Comparison of ENCODE assay signal across 2 cellular contexts in the genomic region with DNA sequence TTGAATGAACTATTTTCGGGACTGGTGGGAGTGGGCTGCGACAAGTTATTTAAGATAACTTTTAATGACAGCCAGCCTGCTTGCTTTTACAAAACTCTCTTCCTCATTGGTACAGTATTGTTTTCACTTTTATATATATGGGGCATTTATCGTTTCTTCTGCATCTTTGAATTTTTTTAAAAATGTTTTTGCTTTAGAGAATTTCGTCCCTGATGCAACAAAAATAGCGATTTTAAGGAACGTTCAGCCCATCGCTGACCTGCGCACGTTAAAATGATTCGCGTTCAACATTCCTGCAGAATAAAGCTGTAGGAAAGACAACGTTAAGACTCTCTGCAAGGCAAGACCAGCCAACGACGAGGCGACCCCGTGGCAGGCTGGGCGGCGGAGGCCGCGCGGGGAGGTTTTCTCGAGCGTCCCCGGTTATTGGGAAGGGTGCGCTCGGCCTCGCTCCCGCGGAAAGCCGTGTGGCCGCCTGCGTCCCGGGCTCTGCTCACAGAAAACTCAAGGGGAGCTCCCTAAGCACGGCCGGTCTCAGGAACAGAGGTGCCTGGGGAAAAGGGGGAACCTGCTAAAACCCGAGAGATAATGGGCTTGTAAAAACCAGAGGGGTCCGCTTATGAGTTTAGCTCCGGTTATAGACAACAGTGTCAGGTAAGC.
TF ChIP-seq lines count a peak whose summit lies in the region.

No MANE protein-coding gene starts in this region.

TF ChIP-seq in GM23338, 12 proteins besides CTCF, POLR2A, EP300 and RAD21:
- TF ChIP-seq, protein P1, sequence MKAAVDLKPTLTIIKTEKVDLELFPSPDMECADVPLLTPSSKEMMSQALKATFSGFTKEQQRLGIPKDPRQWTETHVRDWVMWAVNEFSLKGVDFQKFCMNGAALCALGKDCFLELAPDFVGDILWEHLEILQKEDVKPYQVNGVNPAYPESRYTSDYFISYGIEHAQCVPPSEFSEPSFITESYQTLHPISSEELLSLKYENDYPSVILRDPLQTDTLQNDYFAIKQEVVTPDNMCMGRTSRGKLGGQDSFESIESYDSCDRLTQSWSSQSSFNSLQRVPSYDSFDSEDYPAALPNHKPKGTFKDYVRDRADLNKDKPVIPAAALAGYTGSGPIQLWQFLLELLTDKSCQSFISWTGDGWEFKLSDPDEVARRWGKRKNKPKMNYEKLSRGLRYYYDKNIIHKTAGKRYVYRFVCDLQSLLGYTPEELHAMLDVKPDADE (IDR thresholded peaks at IDR 0.05): no peak
- no peak for TF ChIP-seq JUNB (IDR thresholded peaks at IDR 0.05; ENCODE audit: unreplicated experiment)
- no peak for TF ChIP-seq ZNF114 (CRISPR knock-in tag; IDR thresholded peaks at IDR 0.05)
- TF ChIP-seq, protein P2, sequence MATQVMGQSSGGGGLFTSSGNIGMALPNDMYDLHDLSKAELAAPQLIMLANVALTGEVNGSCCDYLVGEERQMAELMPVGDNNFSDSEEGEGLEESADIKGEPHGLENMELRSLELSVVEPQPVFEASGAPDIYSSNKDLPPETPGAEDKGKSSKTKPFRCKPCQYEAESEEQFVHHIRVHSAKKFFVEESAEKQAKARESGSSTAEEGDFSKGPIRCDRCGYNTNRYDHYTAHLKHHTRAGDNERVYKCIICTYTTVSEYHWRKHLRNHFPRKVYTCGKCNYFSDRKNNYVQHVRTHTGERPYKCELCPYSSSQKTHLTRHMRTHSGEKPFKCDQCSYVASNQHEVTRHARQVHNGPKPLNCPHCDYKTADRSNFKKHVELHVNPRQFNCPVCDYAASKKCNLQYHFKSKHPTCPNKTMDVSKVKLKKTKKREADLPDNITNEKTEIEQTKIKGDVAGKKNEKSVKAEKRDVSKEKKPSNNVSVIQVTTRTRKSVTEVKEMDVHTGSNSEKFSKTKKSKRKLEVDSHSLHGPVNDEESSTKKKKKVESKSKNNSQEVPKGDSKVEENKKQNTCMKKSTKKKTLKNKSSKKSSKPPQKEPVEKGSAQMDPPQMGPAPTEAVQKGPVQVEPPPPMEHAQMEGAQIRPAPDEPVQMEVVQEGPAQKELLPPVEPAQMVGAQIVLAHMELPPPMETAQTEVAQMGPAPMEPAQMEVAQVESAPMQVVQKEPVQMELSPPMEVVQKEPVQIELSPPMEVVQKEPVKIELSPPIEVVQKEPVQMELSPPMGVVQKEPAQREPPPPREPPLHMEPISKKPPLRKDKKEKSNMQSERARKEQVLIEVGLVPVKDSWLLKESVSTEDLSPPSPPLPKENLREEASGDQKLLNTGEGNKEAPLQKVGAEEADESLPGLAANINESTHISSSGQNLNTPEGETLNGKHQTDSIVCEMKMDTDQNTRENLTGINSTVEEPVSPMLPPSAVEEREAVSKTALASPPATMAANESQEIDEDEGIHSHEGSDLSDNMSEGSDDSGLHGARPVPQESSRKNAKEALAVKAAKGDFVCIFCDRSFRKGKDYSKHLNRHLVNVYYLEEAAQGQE (IDR thresholded peaks at IDR 0.05; ENCODE audit: unreplicated experiment): no peak
- peak; percentile 83 for TF ChIP-seq EZH2phosphoT487 (IDR thresholded peaks at IDR 0.05; ENCODE audit: unreplicated experiment)
- TF ChIP-seq EZH2 (IDR thresholded peaks at IDR 0.05; ENCODE audit: low read depth, unreplicated experiment): peak; percentile 86

TF ChIP-seq in endothelial cell of umbilical vein, 7 proteins besides CTCF, POLR2A, EP300 and RAD21:
- no peak for TF ChIP-seq JUN (IDR thresholded peaks at IDR 0.05; ENCODE audit: borderline replicate concordance, insufficient read depth, insufficient read length, low read depth)
- TF ChIP-seq EZH2 (IDR thresholded peaks at IDR 0.05; ENCODE audit: borderline replicate concordance, low read depth, low read length, severe bottlenecking): peak; percentile 85
